In the genomic region with DNA sequence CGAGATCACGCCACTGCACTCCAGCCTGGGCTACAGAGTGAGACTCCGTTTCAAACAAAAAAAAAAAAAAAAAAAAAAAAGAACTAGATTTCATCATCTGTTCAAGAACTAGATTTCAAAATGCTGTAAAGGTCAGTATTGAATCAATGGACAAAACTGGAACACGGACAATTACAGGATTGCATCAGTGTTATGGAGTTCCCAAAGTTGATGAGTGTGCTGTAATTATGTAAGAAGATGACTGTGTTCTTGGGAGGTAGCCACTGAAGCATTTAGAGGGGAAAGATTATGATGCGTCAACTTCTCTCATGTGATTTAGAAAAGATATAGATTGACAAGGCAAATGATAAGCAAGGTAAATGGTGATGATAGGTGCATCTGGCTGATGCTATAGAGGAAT, we compare ENCODE assay signal across 15 cellular contexts. TPM values are rescaled to one million over a fixed set of nuclear protein-coding genes. Genes with fewer than 3 reads are reported as not detected.
DNase-seq lines count a peak whose midpoint lies in the region; ATAC-seq and TF ChIP-seq lines count a peak whose summit lies in the region.
"Had no signal": no experiment of that assay in that cellular context is flagged by ENCODE, and none has a peak within 500 bp of the region (broad histone marks: within the 10 kb centered on the region; RNA-seq: fewer than 3 reads in every experiment).

No MANE protein-coding gene starts in this region.

- no peaks in the 10 kb centered on the region for H3K36me3 ChIP-seq in trophoblast cell (ENCODE audit: control insufficient read depth in 1 of 2, insufficient read depth in 2 of 2, low read length in 2 of 2)

- TF ChIP-seq CTCF in fibroblast of the aortic adventitia (IDR thresholded peaks at IDR 0.05; ENCODE audit: insufficient read depth, low read length) = no peak

- DNase-seq in H4 (ENCODE audit: low spot score) (peak; percentile 77), SKM-1 treated with dmso at 0.1 percent for 144 hours (lab: John Stamatoyannopoulos, UW; ENCODE audit: unreplicated experiment) (peak; percentile 70), fibroblast of the aortic adventitia (ENCODE audit: low read depth) (peak; percentile 94), trophoblast cell (peak; percentile 42 to 66), C1 segment of cervical spinal cord (lab: John Stamatoyannopoulos, UW) (no peak), NCI-H345 treated with DMSO at 0.1 percent for 48 hours (lab: John Stamatoyannopoulos, UW; ENCODE audit: unreplicated experiment) (no peak)
- DNase-seq in stimulated activated effector memory CD8-positive, alpha-beta T cell treated with anti-CD3 and anti-CD28 coated beads, Interleukin-12 subunit alpha, Interleukin-12 subunit beta, amount 100 ng/mL, for 72 hours (ENCODE audit: low spot score in 2 of 2) = no peak
- no peak for DNase-seq in activated CD8-positive, alpha-beta memory T cell treated with anti-CD3 and anti-CD28 coated beads, Interleukin-2, amount 50 U/mL, for 4 hours
- DNase-seq: activated CD4-positive, alpha-beta T cell treated with anti-CD3 and anti-CD28 coated beads, Interleukin-2, amount 50 U/mL, for 4 hours; DMS153; NCI-H1048; NCI-H69; stimulated activated naive CD8-positive, alpha-beta T cell treated with anti-CD3 and anti-CD28 coated beads, Interleukin-15, Interleukin-2, amounts not matched to agents 100 U/mL and 50 U/mL, for 24 hours; T-helper 1 cell had no signal

- no peak overlapping the region for H3K23ac ChIP-seq in trophoblast cell (ENCODE audit: low read length)

- no peak for ATAC-seq in stimulated activated effector memory CD8-positive, alpha-beta T cell treated with anti-CD3 and anti-CD28 coated beads, Interleukin-12 subunit alpha, Interleukin-12 subunit beta, amount 100 ng/mL, for 72 hours
- ATAC-seq: stimulated activated naive CD8-positive, alpha-beta T cell treated with anti-CD3 and anti-CD28 coated beads, Interleukin-15, Interleukin-2, amounts not matched to agents 100 U/mL and 50 U/mL, for 24 hours had no signal

- H3K18ac ChIP-seq in trophoblast cell (ENCODE audit: low read length) = no peak overlapping the region

- H3K79me1 ChIP-seq in trophoblast cell (ENCODE audit: low read length) = peaks cover 2% of the 10 kb centered on the region

- H3K14ac ChIP-seq in trophoblast cell (ENCODE audit: low read length) = no peak overlapping the region

- H3K36me3 Mint-ChIP-seq in stimulated activated effector memory CD8-positive, alpha-beta T cell treated with anti-CD3 and anti-CD28 coated beads, Interleukin-12 subunit alpha, Interleukin-12 subunit beta, amount 100 ng/mL, for 72 hours = no peaks in the 10 kb centered on the region
- H3K36me3 Mint-ChIP-seq: activated naive CD4-positive, alpha-beta T cell treated with anti-CD3 and anti-CD28 coated beads, Interleukin-2, amount 50 U/mL, for 24 hours had no signal

- H3K27ac ChIP-seq in trophoblast cell (ENCODE audit: low read depth, low read length) = no peak overlapping the region

- no peaks in the 10 kb centered on the region for H3K9me3 Mint-ChIP-seq in stimulated activated effector memory CD8-positive, alpha-beta T cell treated with anti-CD3 and anti-CD28 coated beads, Interleukin-12 subunit alpha, Interleukin-12 subunit beta, amount 100 ng/mL, for 72 hours
- H3K9me3 Mint-ChIP-seq: activated naive CD4-positive, alpha-beta T cell treated with anti-CD3 and anti-CD28 coated beads, Interleukin-2, amount 50 U/mL, for 24 hours had no signal

- peaks cover 4 to 8% of the 10 kb centered on the region in 2 experiments for H3K4me1 ChIP-seq in trophoblast cell (ENCODE audit: control insufficient read depth in 1 of 2, insufficient read depth in 2 of 2, low read length in 2 of 2)

- H2BK12ac ChIP-seq in trophoblast cell (ENCODE audit: low read length) = no peak overlapping the region

- no peak overlapping the region for H4K12ac ChIP-seq in trophoblast cell (ENCODE audit: low read depth, low read length)

- H3K27ac Mint-ChIP-seq in stimulated activated effector memory CD8-positive, alpha-beta T cell treated with anti-CD3 and anti-CD28 coated beads, Interleukin-12 subunit alpha, Interleukin-12 subunit beta, amount 100 ng/mL, for 72 hours = no peak overlapping the region
- H3K27ac Mint-ChIP-seq: activated naive CD4-positive, alpha-beta T cell treated with anti-CD3 and anti-CD28 coated beads, Interleukin-2, amount 50 U/mL, for 24 hours had no signal

- no peak overlapping the region for H2BK5ac ChIP-seq in trophoblast cell (ENCODE audit: low read depth, low read length, poor library complexity)

- no peak overlapping the region for H3K4me3 Mint-ChIP-seq in stimulated activated effector memory CD8-positive, alpha-beta T cell treated with anti-CD3 and anti-CD28 coated beads, Interleukin-12 subunit alpha, Interleukin-12 subunit beta, amount 100 ng/mL, for 72 hours
- H3K4me3 Mint-ChIP-seq: activated naive CD4-positive, alpha-beta T cell treated with anti-CD3 and anti-CD28 coated beads, Interleukin-2, amount 50 U/mL, for 24 hours had no signal

- H3K4me1 Mint-ChIP-seq in stimulated activated effector memory CD8-positive, alpha-beta T cell treated with anti-CD3 and anti-CD28 coated beads, Interleukin-12 subunit alpha, Interleukin-12 subunit beta, amount 100 ng/mL, for 72 hours = peaks cover under 1% of the 10 kb centered on the region
- H3K4me1 Mint-ChIP-seq: activated naive CD4-positive, alpha-beta T cell treated with anti-CD3 and anti-CD28 coated beads, Interleukin-2, amount 50 U/mL, for 24 hours had no signal

- no peak overlapping the region for H2AFZ ChIP-seq in trophoblast cell (ENCODE audit: insufficient read depth, low read length, poor library complexity)

- no peak overlapping the region for H4K8ac ChIP-seq in trophoblast cell (ENCODE audit: low read depth, low read length)

- no peak overlapping the region for H3K4me3 ChIP-seq in fibroblast of the aortic adventitia (ENCODE audit: low read depth, low read length)
- H3K4me3 ChIP-seq in trophoblast cell (ENCODE audit: low read depth, low read length) = no peak overlapping the region

- H3K4me2 ChIP-seq in trophoblast cell (ENCODE audit: low read length) = no peak overlapping the region

- no peaks in the 10 kb centered on the region for H3K79me2 ChIP-seq in trophoblast cell (ENCODE audit: control insufficient read depth, insufficient read depth, low read length, poor library complexity)

- no peak overlapping the region for H3K9ac ChIP-seq in trophoblast cell (ENCODE audit: low read length)

- H3K9me3 ChIP-seq in trophoblast cell (ENCODE audit: insufficient read depth, low read depth, low read length) = no peaks in the 10 kb centered on the region

- no peak overlapping the region for H4K91ac ChIP-seq in trophoblast cell (ENCODE audit: low read depth, low read length)

- H3K27me3 ChIP-seq in trophoblast cell (ENCODE audit: insufficient read depth, low read length) = no peaks in the 10 kb centered on the region

- H3K4ac ChIP-seq in trophoblast cell (ENCODE audit: low read depth, low read length) = no peak overlapping the region

- no peak overlapping the region for H2BK120ac ChIP-seq in trophoblast cell (ENCODE audit: insufficient read depth, low read length, poor library complexity)

- H2AK5ac ChIP-seq in trophoblast cell (ENCODE audit: low read length) = no peak overlapping the region

- WGBS in trophoblast cell (ENCODE audit: extremely low coverage, insufficient coverage, insufficient read length) = no CpG with 5 or more reads among the region's 5 CpGs

RNA-seq across cellular contexts. Expression of gene FAM240B, which starts 6.5 kb away (rescaled TPM):
- total RNA-seq in H4 (2014; rRNA removed; shearing (Covaris generic)) = not detected in 2 replicates
- total RNA-seq in fibroblast of the aortic adventitia (ENCODE audit: low replicate concordance) = not detected in 2 replicates
- polyA plus RNA-seq in trophoblast cell (2013) = 0.10 TPM in 1 of 2 replicates, not detected in the other

Comparison
In these comparisons a context has a peak if more than half of its experiments do, and no peak if none do; other contexts are left out.
1. DNase-seq: peak in H4 (single experiment), SKM-1 treated with dmso at 0.1 percent for 144 hours (single experiment), fibroblast of the aortic adventitia (single experiment) and trophoblast cell (2 of 2); none in C1 segment of cervical spinal cord (0 of 14), stimulated activated effector memory CD8-positive, alpha-beta T cell treated with anti-CD3 and anti-CD28 coated beads, Interleukin-12 subunit alpha, Interleukin-12 subunit beta, amount 100 ng/mL, for 72 hours (0 of 2), activated CD8-positive, alpha-beta memory T cell treated with anti-CD3 and anti-CD28 coated beads, Interleukin-2, amount 50 U/mL, for 4 hours (single experiment) and NCI-H345 treated with DMSO at 0.1 percent for 48 hours (single experiment).